In the genomic region with DNA sequence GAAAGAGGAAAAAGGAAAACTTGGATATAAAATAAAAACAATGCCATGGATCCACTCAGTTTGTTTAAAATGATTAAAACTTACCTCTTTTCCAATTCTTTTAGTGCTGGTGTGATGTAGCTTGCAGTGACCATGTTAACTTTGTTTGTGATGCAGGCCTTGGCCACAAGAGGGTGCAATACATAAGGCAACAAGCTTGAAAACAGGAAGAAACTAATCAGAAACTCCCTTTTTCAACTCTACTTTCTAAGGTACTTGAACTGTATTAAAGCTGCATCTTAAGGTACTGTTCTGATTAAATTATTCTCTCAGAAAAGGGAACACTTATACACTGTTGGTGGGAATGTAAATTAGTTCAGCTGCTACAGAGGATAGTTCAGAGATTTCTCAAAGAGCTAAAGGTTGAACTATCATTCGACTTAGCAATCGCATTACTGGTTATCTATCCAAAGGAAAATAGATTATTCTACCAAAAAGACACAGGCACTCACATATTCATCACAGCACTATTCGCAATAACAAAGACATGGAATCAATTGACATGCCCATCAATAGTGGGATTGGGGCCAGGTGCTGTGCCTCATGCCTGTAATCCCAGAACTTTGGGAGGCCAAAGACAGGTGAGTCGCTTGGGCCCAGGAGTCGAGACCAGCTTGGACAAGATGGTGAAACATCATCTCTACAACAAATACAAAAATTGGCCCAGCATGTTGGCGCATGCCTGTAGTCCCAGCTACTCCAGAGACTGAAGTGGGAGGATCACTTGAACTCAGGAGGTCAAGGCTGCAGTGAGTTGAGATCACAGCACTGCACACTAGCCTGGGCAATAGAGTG, we compare ENCODE assay signal across 9 cellular contexts. TPM values are rescaled to one million over a fixed set of nuclear protein-coding genes. Genes with fewer than 3 reads are reported as not detected.
DNase-seq lines count a peak whose midpoint lies in the region; ATAC-seq and FAIRE-seq lines count a peak whose summit lies in the region.
"Had no signal": no experiment of that assay in that cellular context is flagged by ENCODE, and none has a peak within 500 bp of the region (broad histone marks: within the 10 kb centered on the region; RNA-seq: fewer than 3 reads in every experiment).

No MANE protein-coding gene starts in this region.

- CTCF ChIA-PET in activated CD4-positive, alpha-beta T cell treated with anti-CD3 and anti-CD28 coated beads, Interleukin-2, amount 10 ng/mL, durations not matched to agents 7 days and 5 days (lab: Charles Lee) = interaction anchor here (1.1 kb wide), 1 partner anchor 11 kb away, joined by 3 read pairs; no protein-coding TSS in a partner anchor

- H3K27me3 Mint-ChIP-seq in activated CD4-positive, alpha-beta T cell treated with anti-CD3 and anti-CD28 coated beads, Interleukin-2, amount 10 ng/mL, durations not matched to agents 7 days and 5 days = no peaks in the 10 kb centered on the region
- no peaks in the 10 kb centered on the region for H3K27me3 Mint-ChIP-seq in stimulated activated memory B cell treated with anti-CD40 and anti-IgM and Interleukin-4, amounts not matched to agents 10 μg/mL and 1 μg/mL and 100 μg/mL, for 72 hours
- H3K27me3 Mint-ChIP-seq: activated naive CD8-positive, alpha-beta T cell had no signal

- H3K27ac Mint-ChIP-seq in activated CD4-positive, alpha-beta T cell treated with anti-CD3 and anti-CD28 coated beads, Interleukin-2, amount 10 ng/mL, durations not matched to agents 7 days and 5 days = no peak overlapping the region
- no peak overlapping the region for H3K27ac Mint-ChIP-seq in stimulated activated memory B cell treated with anti-CD40 and anti-IgM and Interleukin-4, amounts not matched to agents 10 μg/mL and 1 μg/mL and 100 μg/mL, for 72 hours
- H3K27ac Mint-ChIP-seq: activated naive CD8-positive, alpha-beta T cell had no signal

- no peaks in the 10 kb centered on the region for H3K4me1 Mint-ChIP-seq in activated CD4-positive, alpha-beta T cell treated with anti-CD3 and anti-CD28 coated beads, Interleukin-2, amount 10 ng/mL, durations not matched to agents 7 days and 5 days
- H3K4me1 Mint-ChIP-seq in stimulated activated memory B cell treated with anti-CD40 and anti-IgM and Interleukin-4, amounts not matched to agents 10 μg/mL and 1 μg/mL and 100 μg/mL, for 72 hours = no peaks in the 10 kb centered on the region

- peak; percentile 98 for ATAC-seq in GM19372 (IDR thresholded peaks at IDR 0.05; ENCODE audit: low read depth, unreplicated experiment)
- peak; percentile 94 for ATAC-seq in HG03439 (IDR thresholded peaks at IDR 0.05; ENCODE audit: unreplicated experiment)
- ATAC-seq in stimulated activated memory B cell treated with anti-CD40 and anti-IgM and Interleukin-4, amounts not matched to agents 10 μg/mL and 1 μg/mL and 100 μg/mL, for 72 hours = peak; percentile 64

- no peak overlapping the region for H3K4me3 Mint-ChIP-seq in activated CD4-positive, alpha-beta T cell treated with anti-CD3 and anti-CD28 coated beads, Interleukin-2, amount 10 ng/mL, durations not matched to agents 7 days and 5 days
- no peak overlapping the region for H3K4me3 Mint-ChIP-seq in stimulated activated memory B cell treated with anti-CD40 and anti-IgM and Interleukin-4, amounts not matched to agents 10 μg/mL and 1 μg/mL and 100 μg/mL, for 72 hours
- H3K4me3 Mint-ChIP-seq: activated naive CD8-positive, alpha-beta T cell had no signal

- H3K36me3 Mint-ChIP-seq in activated CD4-positive, alpha-beta T cell treated with anti-CD3 and anti-CD28 coated beads, Interleukin-2, amount 10 ng/mL, durations not matched to agents 7 days and 5 days (ENCODE audit: low read depth) = no peaks in the 10 kb centered on the region
- H3K36me3 Mint-ChIP-seq in stimulated activated memory B cell treated with anti-CD40 and anti-IgM and Interleukin-4, amounts not matched to agents 10 μg/mL and 1 μg/mL and 100 μg/mL, for 72 hours = no peaks in the 10 kb centered on the region
- H3K36me3 Mint-ChIP-seq: activated naive CD8-positive, alpha-beta T cell had no signal

- H3K9me3 Mint-ChIP-seq in activated CD4-positive, alpha-beta T cell treated with anti-CD3 and anti-CD28 coated beads, Interleukin-2, amount 10 ng/mL, durations not matched to agents 7 days and 5 days = no peaks in the 10 kb centered on the region
- no peaks in the 10 kb centered on the region for H3K9me3 Mint-ChIP-seq in stimulated activated memory B cell treated with anti-CD40 and anti-IgM and Interleukin-4, amounts not matched to agents 10 μg/mL and 1 μg/mL and 100 μg/mL, for 72 hours

- DNase-seq in CMK (ENCODE audit: low read depth) (peak; percentile 18), NCI-H460 (ENCODE audit: extremely low read depth, low read depth) (peak; percentile 59), mucosa of gallbladder (ENCODE audit: low spot score) (peak; percentile 66)
- peak; percentile 70 for DNase-seq in activated CD4-positive, alpha-beta T cell treated with anti-CD3 and anti-CD28 coated beads, Interleukin-2, amount 10 ng/mL, durations not matched to agents 7 days and 5 days

- peak; percentile 26 for FAIRE-seq in endometrium (lab: Jason Lieb, UNC)

- POLR2A ChIA-PET in activated CD4-positive, alpha-beta T cell treated with anti-CD3 and anti-CD28 coated beads, Interleukin-2, amount 10 ng/mL, durations not matched to agents 7 days and 5 days (lab: Charles Lee) = no interaction called here

RNA-seq across cellular contexts. Expression of gene AASS, which starts 50.9 kb away (rescaled TPM):
- 2.5 and 3.8 TPM in 2 replicates for total RNA-seq in NCI-H460 (2014; rRNA removed; shearing (Covaris generic))
- polyA plus RNA-seq in NCI-H460 (2014; cell fraction: nucleus; rRNA removed) = 6.1 and 8.8 TPM in 2 replicates
- total RNA-seq in activated CD4-positive, alpha-beta T cell treated with anti-CD3 and anti-CD28 coated beads, Interleukin-2, amount 10 ng/mL, durations not matched to agents 7 days and 5 days = under 1 TPM; 0.62 to 0.84 TPM
- total RNA-seq in mucosa of gallbladder = 25.1 TPM

Comparison
In these comparisons a context has a peak if more than half of its experiments do, and no peak if none do; other contexts are left out.
1. Peak in every context shown above with its lines: DNase-seq and ATAC-seq.
2. DNase-seq: peak in every context shown above with its lines; median percentile 70 in activated CD4-positive, alpha-beta T cell treated with anti-CD3 and anti-CD28 coated beads, Interleukin-2, amount 10 ng/mL, durations not matched to agents 7 days and 5 days; 66 in mucosa of gallbladder; 59 in NCI-H460; 18 in CMK.